ENCODE assay signal across 1 cellular context in genomic region chr4:88523325-88524129, GRCh38.
TF ChIP-seq lines count a peak whose summit lies in the region.

PYURF (minus strand) TSS chr4:88523776; CDS start chr4:88523700, 76 bp downstream.

TF ChIP-seq in HepG2, 621 proteins besides CTCF, POLR2A, EP300 and RAD21 (continued from another document and continues in another):
- TF ChIP-seq ZNF276 (CRISPR knock-in tag; IDR thresholded peaks at IDR 0.05; ENCODE audit: low read depth) (peak; percentile 41; the same call in 1 of the 2 replicates), TEF (CRISPR knock-in tag; IDR thresholded peaks at IDR 0.05) (no peak; the same call in 1 of the 2 replicates), ZNF530 (CRISPR knock-in tag; IDR thresholded peaks at IDR 0.05; ENCODE audit: low read depth) (0 out of 2 replicates have a peak, but pooled peaks have one; percentile 93), ZNF597 (CRISPR knock-in tag; IDR thresholded peaks at IDR 0.05) (no peak), MIXL1 (CRISPR knock-in tag; IDR thresholded peaks at IDR 0.05) (peak; percentile 65; the same call in 1 of the 2 replicates), NCOA5 (CRISPR knock-in tag; IDR thresholded peaks at IDR 0.05) (no peak), ZNF280D (CRISPR knock-in tag; IDR thresholded peaks at IDR 0.05) (no peak), ZNF713 (CRISPR knock-in tag; IDR thresholded peaks at IDR 0.05) (peak; percentile 91), SNRNP70 (IDR thresholded peaks at IDR 0.05; ENCODE audit: low read depth, low read length) (no peak), ZNF720 (CRISPR knock-in tag; IDR thresholded peaks at IDR 0.05) (no peak), ZBTB49 (CRISPR knock-in tag; IDR thresholded peaks at IDR 0.05; ENCODE audit: borderline replicate concordance) (no peak), ZNF550 (CRISPR knock-in tag; IDR thresholded peaks at IDR 0.05; ENCODE audit: borderline replicate concordance) (no peak; the same call in 1 of the 2 replicates), MAX (IDR thresholded peaks at IDR 0.05) (peak; percentile 93), ZBTB21 (CRISPR knock-in tag; IDR thresholded peaks at IDR 0.05) (0 out of 2 replicates have a peak, but pooled peaks have one; percentile 25), KLF16 (CRISPR knock-in tag; IDR thresholded peaks at IDR 0.05) (peak; percentile 71 to 95; a peak in 2 of 4 replicates), CENPBD1 (CRISPR knock-in tag; IDR thresholded peaks at IDR 0.05; ENCODE audit: borderline replicate concordance, low read depth) (peak; percentile 94), KLF15 (CRISPR knock-in tag; IDR thresholded peaks at IDR 0.05; ENCODE audit: borderline replicate concordance) (peak; percentile 75), ZNF570 (CRISPR knock-in tag; IDR thresholded peaks at IDR 0.05; ENCODE audit: borderline replicate concordance) (0 out of 2 replicates have a peak, but pooled peaks have one; percentile 84), SP1 (IDR thresholded peaks at IDR 0.05) (no peak), SP1 (CRISPR knock-in tag; IDR thresholded peaks at IDR 0.05) (peak; percentile 97), FOXO1 (CRISPR knock-in tag; IDR thresholded peaks at IDR 0.05) (peak; percentile 54)
- TF ChIP-seq, protein P1, sequence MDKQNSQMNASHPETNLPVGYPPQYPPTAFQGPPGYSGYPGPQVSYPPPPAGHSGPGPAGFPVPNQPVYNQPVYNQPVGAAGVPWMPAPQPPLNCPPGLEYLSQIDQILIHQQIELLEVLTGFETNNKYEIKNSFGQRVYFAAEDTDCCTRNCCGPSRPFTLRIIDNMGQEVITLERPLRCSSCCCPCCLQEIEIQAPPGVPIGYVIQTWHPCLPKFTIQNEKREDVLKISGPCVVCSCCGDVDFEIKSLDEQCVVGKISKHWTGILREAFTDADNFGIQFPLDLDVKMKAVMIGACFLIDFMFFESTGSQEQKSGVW (CRISPR knock-in tag; IDR thresholded peaks at IDR 0.05; ENCODE audit: borderline replicate concordance) = peak; percentile 93; the same call in 1 of the 2 replicates
- TF ChIP-seq, protein P2, sequence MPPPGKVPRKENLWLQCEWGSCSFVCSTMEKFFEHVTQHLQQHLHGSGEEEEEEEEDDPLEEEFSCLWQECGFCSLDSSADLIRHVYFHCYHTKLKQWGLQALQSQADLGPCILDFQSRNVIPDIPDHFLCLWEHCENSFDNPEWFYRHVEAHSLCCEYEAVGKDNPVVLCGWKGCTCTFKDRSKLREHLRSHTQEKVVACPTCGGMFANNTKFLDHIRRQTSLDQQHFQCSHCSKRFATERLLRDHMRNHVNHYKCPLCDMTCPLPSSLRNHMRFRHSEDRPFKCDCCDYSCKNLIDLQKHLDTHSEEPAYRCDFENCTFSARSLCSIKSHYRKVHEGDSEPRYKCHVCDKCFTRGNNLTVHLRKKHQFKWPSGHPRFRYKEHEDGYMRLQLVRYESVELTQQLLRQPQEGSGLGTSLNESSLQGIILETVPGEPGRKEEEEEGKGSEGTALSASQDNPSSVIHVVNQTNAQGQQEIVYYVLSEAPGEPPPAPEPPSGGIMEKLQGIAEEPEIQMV (CRISPR knock-in tag; IDR thresholded peaks at IDR 0.05; ENCODE audit: low read depth) = peak; percentile 86
- TF ChIP-seq, protein P3, sequence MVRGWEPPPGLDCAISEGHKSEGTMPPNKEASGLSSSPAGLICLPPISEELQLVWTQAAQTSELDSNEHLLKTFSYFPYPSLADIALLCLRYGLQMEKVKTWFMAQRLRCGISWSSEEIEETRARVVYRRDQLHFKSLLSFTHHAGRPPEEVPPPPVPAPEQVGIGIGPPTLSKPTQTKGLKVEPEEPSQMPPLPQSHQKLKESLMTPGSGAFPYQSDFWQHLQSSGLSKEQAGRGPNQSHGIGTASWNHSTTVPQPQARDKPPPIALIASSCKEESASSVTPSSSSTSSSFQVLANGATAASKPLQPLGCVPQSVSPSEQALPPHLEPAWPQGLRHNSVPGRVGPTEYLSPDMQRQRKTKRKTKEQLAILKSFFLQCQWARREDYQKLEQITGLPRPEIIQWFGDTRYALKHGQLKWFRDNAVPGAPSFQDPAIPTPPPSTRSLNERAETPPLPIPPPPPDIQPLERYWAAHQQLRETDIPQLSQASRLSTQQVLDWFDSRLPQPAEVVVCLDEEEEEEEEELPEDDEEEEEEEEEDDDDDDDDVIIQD (CRISPR knock-in tag; IDR thresholded peaks at IDR 0.05; ENCODE audit: low read depth) = peak; percentile 71
- TF ChIP-seq, protein P4, sequence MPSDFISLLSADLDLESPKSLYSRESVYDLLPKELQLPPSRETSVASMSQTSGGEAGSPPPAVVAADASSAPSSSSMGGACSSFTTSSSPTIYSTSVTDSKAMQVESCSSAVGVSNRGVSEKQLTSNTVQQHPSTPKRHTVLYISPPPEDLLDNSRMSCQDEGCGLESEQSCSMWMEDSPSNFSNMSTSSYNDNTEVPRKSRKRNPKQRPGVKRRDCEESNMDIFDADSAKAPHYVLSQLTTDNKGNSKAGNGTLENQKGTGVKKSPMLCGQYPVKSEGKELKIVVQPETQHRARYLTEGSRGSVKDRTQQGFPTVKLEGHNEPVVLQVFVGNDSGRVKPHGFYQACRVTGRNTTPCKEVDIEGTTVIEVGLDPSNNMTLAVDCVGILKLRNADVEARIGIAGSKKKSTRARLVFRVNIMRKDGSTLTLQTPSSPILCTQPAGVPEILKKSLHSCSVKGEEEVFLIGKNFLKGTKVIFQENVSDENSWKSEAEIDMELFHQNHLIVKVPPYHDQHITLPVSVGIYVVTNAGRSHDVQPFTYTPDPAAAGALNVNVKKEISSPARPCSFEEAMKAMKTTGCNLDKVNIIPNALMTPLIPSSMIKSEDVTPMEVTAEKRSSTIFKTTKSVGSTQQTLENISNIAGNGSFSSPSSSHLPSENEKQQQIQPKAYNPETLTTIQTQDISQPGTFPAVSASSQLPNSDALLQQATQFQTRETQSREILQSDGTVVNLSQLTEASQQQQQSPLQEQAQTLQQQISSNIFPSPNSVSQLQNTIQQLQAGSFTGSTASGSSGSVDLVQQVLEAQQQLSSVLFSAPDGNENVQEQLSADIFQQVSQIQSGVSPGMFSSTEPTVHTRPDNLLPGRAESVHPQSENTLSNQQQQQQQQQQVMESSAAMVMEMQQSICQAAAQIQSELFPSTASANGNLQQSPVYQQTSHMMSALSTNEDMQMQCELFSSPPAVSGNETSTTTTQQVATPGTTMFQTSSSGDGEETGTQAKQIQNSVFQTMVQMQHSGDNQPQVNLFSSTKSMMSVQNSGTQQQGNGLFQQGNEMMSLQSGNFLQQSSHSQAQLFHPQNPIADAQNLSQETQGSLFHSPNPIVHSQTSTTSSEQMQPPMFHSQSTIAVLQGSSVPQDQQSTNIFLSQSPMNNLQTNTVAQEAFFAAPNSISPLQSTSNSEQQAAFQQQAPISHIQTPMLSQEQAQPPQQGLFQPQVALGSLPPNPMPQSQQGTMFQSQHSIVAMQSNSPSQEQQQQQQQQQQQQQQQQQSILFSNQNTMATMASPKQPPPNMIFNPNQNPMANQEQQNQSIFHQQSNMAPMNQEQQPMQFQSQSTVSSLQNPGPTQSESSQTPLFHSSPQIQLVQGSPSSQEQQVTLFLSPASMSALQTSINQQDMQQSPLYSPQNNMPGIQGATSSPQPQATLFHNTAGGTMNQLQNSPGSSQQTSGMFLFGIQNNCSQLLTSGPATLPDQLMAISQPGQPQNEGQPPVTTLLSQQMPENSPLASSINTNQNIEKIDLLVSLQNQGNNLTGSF (CRISPR knock-in tag; IDR thresholded peaks at IDR 0.05) = peak; percentile 81; the same call in 1 of the 2 replicates
- TF ChIP-seq, protein P5, sequence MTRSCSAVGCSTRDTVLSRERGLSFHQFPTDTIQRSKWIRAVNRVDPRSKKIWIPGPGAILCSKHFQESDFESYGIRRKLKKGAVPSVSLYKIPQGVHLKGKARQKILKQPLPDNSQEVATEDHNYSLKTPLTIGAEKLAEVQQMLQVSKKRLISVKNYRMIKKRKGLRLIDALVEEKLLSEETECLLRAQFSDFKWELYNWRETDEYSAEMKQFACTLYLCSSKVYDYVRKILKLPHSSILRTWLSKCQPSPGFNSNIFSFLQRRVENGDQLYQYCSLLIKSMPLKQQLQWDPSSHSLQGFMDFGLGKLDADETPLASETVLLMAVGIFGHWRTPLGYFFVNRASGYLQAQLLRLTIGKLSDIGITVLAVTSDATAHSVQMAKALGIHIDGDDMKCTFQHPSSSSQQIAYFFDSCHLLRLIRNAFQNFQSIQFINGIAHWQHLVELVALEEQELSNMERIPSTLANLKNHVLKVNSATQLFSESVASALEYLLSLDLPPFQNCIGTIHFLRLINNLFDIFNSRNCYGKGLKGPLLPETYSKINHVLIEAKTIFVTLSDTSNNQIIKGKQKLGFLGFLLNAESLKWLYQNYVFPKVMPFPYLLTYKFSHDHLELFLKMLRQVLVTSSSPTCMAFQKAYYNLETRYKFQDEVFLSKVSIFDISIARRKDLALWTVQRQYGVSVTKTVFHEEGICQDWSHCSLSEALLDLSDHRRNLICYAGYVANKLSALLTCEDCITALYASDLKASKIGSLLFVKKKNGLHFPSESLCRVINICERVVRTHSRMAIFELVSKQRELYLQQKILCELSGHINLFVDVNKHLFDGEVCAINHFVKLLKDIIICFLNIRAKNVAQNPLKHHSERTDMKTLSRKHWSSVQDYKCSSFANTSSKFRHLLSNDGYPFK (CRISPR knock-in tag; IDR thresholded peaks at IDR 0.05; ENCODE audit: borderline replicate concordance) = peak; percentile 85; the same call in 1 of the 2 replicates
- TF ChIP-seq, protein P6, sequence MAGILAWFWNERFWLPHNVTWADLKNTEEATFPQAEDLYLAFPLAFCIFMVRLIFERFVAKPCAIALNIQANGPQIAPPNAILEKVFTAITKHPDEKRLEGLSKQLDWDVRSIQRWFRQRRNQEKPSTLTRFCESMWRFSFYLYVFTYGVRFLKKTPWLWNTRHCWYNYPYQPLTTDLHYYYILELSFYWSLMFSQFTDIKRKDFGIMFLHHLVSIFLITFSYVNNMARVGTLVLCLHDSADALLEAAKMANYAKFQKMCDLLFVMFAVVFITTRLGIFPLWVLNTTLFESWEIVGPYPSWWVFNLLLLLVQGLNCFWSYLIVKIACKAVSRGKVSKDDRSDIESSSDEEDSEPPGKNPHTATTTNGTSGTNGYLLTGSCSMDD (CRISPR knock-in tag; IDR thresholded peaks at IDR 0.05) = peak; percentile 10; the same call in 1 of the 2 replicates
